In the genomic region with DNA sequence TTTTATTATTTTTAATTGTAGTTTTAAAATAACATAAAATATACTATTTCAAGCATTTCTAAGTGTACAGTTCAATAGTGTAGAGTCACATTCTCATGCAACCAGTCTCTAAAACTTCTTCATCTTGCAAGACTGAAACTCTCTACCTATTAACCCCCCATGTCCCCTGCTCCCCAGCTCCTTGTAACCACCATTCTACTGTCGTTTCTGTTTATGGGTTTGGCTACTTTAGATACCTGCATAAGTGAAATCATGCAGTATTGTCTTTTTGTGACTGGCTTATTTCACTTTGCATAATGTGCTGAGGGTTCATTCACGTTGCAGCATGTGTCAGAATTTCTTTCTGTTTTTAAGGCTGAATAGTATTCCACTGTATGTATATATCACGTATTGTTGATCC, we compare ENCODE assay signal across 18 cellular contexts.
DNase-seq lines count a peak whose midpoint lies in the region; FAIRE-seq and TF ChIP-seq lines count a peak whose summit lies in the region.
"Had no signal": no experiment of that assay in that cellular context is flagged by ENCODE, and none has a peak within 500 bp of the region (broad histone marks: within the 10 kb centered on the region; RNA-seq: fewer than 3 reads in every experiment).

No MANE protein-coding gene starts in this region.

- H2BK15ac ChIP-seq in mesenchymal stem cell (ENCODE audit: low read depth, poor library complexity, severe bottlenecking): no peak overlapping the region

- H3K27ac ChIP-seq in OCI-LY3 (ENCODE audit: low read length): no peak overlapping the region
- peak overlapping the region; percentile 90 for H3K27ac ChIP-seq in smooth muscle cell (ENCODE audit: low read depth)
- no peak overlapping the region for H3K27ac ChIP-seq in mesenchymal stem cell (ENCODE audit: low read length, poor library complexity, severe bottlenecking)
- H3K27ac ChIP-seq: RWPE1 had no signal

- H3K79me2 ChIP-seq in OCI-LY3 (ENCODE audit: low read length) (no peaks in the 10 kb centered on the region), smooth muscle cell (ENCODE audit: low read depth) (peaks cover 18% of the 10 kb centered on the region)

- H3K18ac ChIP-seq in mesenchymal stem cell (ENCODE audit: low read depth in 1 of 2, low read length in 2 of 2): no peak overlapping the region

- H4K8ac ChIP-seq in mesenchymal stem cell (ENCODE audit: low read length): no peak overlapping the region

- no peaks in the 10 kb centered on the region for H3K9me3 ChIP-seq in OCI-LY3 (ENCODE audit: insufficient read depth, low read length)
- no peaks in the 10 kb centered on the region for H3K9me3 ChIP-seq in smooth muscle cell (replicated peaks; ENCODE audit: low read depth)
- H3K9me3 ChIP-seq in mesenchymal stem cell (ENCODE audit: control insufficient read depth, low read length): no peaks in the 10 kb centered on the region
- H3K9me3 ChIP-seq: BE2C, MG63 had no signal

- H3F3A ChIP-seq in smooth muscle cell (ENCODE audit: low read depth): peaks cover 6% of the 10 kb centered on the region

- H2AK5ac ChIP-seq in mesenchymal stem cell (ENCODE audit: low read length, severe bottlenecking): no peak overlapping the region

- H3K79me1 ChIP-seq in mesenchymal stem cell (replicated peaks; ENCODE audit: low read length, poor library complexity, severe bottlenecking): peaks cover 17% of the 10 kb centered on the region

- H2BK120ac ChIP-seq in mesenchymal stem cell (ENCODE audit: low read depth, low read length): no peak overlapping the region

- 95% methylated on average over 3 of the region's 3 CpGs for WGBS in smooth muscle cell (ENCODE audit: low lambda C conversion rate)
- 100% methylated on average over 3 of the region's 3 CpGs for WGBS in mesenchymal stem cell

- DNase-seq in GM12891 (ENCODE audit: insufficient read length, low spot score): no peak
- no peak for DNase-seq in GM18507 (ENCODE audit: extremely low spot score, insufficient read length, low read depth)
- DNase-seq in smooth muscle cell (lab: John Stamatoyannopoulos, UW; ENCODE audit: unreplicated experiment): no peak
- DNase-seq in mesenchymal stem cell: no peak
- DNase-seq in anterior cingulate cortex (lab: John Stamatoyannopoulos, UW): no peak
- DNase-seq in iPS-NIHi7 (ENCODE audit: extremely low spot score): no peak
- DNase-seq: BE2C, DMS79 treated with DMSO at 0.1 percent for 48 hours, HCEC 1CT, KG1, MG63, NCI-H2029, NCI-H446, NCI-H524 treated with DMSO at 0.1 percent for 48 hours, SHP77 had no signal

- no peak overlapping the region for H3K23ac ChIP-seq in mesenchymal stem cell (ENCODE audit: low read length in 2 of 2)

- H3K4me3 ChIP-seq in OCI-LY3 (ENCODE audit: low read length): no peak overlapping the region
- H3K4me3 ChIP-seq in smooth muscle cell: no peak overlapping the region
- H3K4me3 ChIP-seq in mesenchymal stem cell (ENCODE audit: insufficient read depth in 1 of 2, low read depth in 1 of 2, low read length in 2 of 2): no peak overlapping the region
- H3K4me3 ChIP-seq: MG63 had no signal

- no peak overlapping the region for H3K4ac ChIP-seq in mesenchymal stem cell (ENCODE audit: low read depth in 1 of 2, low read length in 2 of 2)

- H3K4me2 ChIP-seq in OCI-LY3 (ENCODE audit: low read length) (peak overlapping the region; percentile 6; the same call in 1 of the 2 replicates), smooth muscle cell (no peak overlapping the region), mesenchymal stem cell (ENCODE audit: low read length, poor library complexity, severe bottlenecking) (no peak overlapping the region)

- peak; percentile 92 for FAIRE-seq in GM12891 (lab: Jason Lieb, UNC)
- FAIRE-seq in GM18507 (lab: Jason Lieb, UNC): peak; percentile 72
- FAIRE-seq: H1 had no signal

- no peak overlapping the region for H2BK5ac ChIP-seq in mesenchymal stem cell (ENCODE audit: low read depth, low read length, poor library complexity, severe bottlenecking)

- H4K20me1 ChIP-seq in OCI-LY3 (ENCODE audit: insufficient read depth, low read length): no peaks in the 10 kb centered on the region
- H4K20me1 ChIP-seq in smooth muscle cell (ENCODE audit: low read depth): no peaks in the 10 kb centered on the region

- peaks cover 4% of the 10 kb centered on the region for H3K36me3 ChIP-seq in OCI-LY3 (replicated peaks; ENCODE audit: low read depth, low read length)
- no peaks in the 10 kb centered on the region for H3K36me3 ChIP-seq in smooth muscle cell (ENCODE audit: low read depth)
- peaks cover 0 to 8% of the 10 kb centered on the region in 2 experiments for H3K36me3 ChIP-seq in mesenchymal stem cell (ENCODE audit: control insufficient read depth in 1 of 2, insufficient read depth in 2 of 2, low read depth in 1 of 2, low read length in 2 of 2)
- H3K36me3 ChIP-seq: BE2C, MG63 had no signal

- no peak for TF ChIP-seq POLR2A in GM12891 (IDR thresholded peaks at IDR 0.05; ENCODE audit: low read depth, low read length)

- H3K4me1 ChIP-seq in OCI-LY3 (ENCODE audit: low read length) (peaks cover 30% of the 10 kb centered on the region), smooth muscle cell (ENCODE audit: low read depth) (peaks cover 11% of the 10 kb centered on the region), mesenchymal stem cell (ENCODE audit: control insufficient read depth, insufficient read depth, low read depth, low read length) (peaks cover 7% of the 10 kb centered on the region)
- H3K4me1 ChIP-seq: BE2C had no signal

- H3K27me3 ChIP-seq in OCI-LY3 (ENCODE audit: low read depth, low read length) (peaks cover 5% of the 10 kb centered on the region; the same call in 1 of the 2 replicates), smooth muscle cell (ENCODE audit: low read depth) (no peaks in the 10 kb centered on the region), mesenchymal stem cell (ENCODE audit: control insufficient read depth in 1 of 2, insufficient read depth in 1 of 2, low read length in 2 of 2) (no peaks in the 10 kb centered on the region)
- H3K27me3 ChIP-seq: BE2C, MG63 had no signal

- no peak overlapping the region for H3K9ac ChIP-seq in OCI-LY3 (ENCODE audit: low read length)
- H3K9ac ChIP-seq in smooth muscle cell (ENCODE audit: low read depth): no peak overlapping the region
- no peak overlapping the region for H3K9ac ChIP-seq in mesenchymal stem cell (ENCODE audit: low read length)

- H2AFZ ChIP-seq in OCI-LY3 (ENCODE audit: low read depth, low read length) (no peak overlapping the region), smooth muscle cell (ENCODE audit: low read depth) (no peak overlapping the region), mesenchymal stem cell (ENCODE audit: low read depth, low read length) (no peak overlapping the region)

- no peak for TF ChIP-seq CTCF in OCI-LY3 (IDR thresholded peaks at IDR 0.05; ENCODE audit: low read depth, low read length)
- no peak for TF ChIP-seq CTCF in smooth muscle cell (IDR thresholded peaks at IDR 0.05; ENCODE audit: borderline replicate concordance, insufficient read depth, poor library complexity, severe bottlenecking)

- H2BK12ac ChIP-seq in mesenchymal stem cell (ENCODE audit: low read length in 2 of 2): no peak overlapping the region

- H3K14ac ChIP-seq in mesenchymal stem cell (ENCODE audit: low read length in 2 of 2): no peak overlapping the region

- no peak overlapping the region for H4K91ac ChIP-seq in mesenchymal stem cell (ENCODE audit: low read length)

TF ChIP-seq in GM12891, 5 proteins besides CTCF, POLR2A, EP300 and RAD21:
- TF ChIP-seq POU2F2 (IDR thresholded peaks at IDR 0.05; ENCODE audit: low read depth, low read length) (peak; percentile 33; the same call in 1 of the 2 replicates), TAF1 (IDR thresholded peaks at IDR 0.05; ENCODE audit: low read depth, low read length) (no peak), POLR2AphosphoS5 (IDR thresholded peaks at IDR 0.05; ENCODE audit: low read depth, low read length) (no peak)
